Comparison of ENCODE assay signal across 1 cellular context in the genomic region with DNA sequence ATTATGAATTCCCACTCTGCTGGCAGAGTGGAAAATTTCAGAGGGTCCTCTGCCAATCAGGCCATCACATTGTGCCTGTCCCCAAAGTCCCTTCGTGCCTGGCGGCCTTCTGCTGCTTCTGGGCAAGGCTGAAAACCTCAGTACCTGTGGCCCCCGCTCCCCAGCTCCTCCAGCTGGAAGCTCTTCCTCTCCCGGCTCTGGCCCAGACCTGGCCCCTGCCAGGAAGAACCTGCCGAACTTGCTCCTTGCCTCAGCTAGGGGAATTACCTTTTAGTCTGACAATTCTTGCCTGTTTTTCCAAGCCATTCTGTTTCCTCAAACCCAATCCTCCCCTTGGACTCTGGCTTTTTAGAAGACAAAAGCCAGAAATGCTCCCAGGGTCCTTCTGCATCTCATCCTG.
TF ChIP-seq lines count a peak whose summit lies in the region.

No MANE protein-coding gene starts in this region.

TF ChIP-seq in H1, 55 proteins besides CTCF, POLR2A, EP300 and RAD21:
- TF ChIP-seq CHD2 (IDR thresholded peaks at IDR 0.05; ENCODE audit: low read length) (no peak), RBBP5 (IDR thresholded peaks at IDR 0.05; ENCODE audit: borderline replicate concordance, low read depth, low read length) (no peak), EGR1 (IDR thresholded peaks at IDR 0.05; ENCODE audit: borderline replicate concordance, low read depth, low read length) (no peak), BCL11A (IDR thresholded peaks at IDR 0.05; ENCODE audit: low read depth in 2 of 2, low read length in 2 of 2) (no peak)
